Comparison of ENCODE assay signal across 25 cellular contexts in the genomic region with DNA sequence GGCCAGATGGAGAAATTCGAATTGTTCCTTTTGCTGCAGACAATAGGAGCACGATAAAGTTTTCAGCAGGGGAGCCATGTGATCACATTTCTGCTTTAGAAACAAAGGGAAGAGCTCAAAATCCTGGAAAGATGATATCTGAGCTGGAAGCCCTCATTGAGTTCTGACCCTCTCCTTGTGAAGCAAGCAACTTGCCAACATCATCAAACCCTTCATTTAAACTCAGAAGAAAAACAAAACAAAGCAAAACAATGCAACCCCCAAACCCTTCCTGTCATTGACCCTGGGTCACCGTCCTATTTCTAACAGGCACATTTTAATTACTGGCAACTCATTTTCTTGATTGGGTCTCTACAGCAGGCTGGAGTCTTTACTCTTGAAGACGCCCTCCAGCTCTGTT.
DNase-seq lines count a peak whose midpoint lies in the region; ATAC-seq and TF ChIP-seq lines count a peak whose summit lies in the region.
"Had no signal": no experiment of that assay in that cellular context is flagged by ENCODE, and none has a peak within 500 bp of the region (broad histone marks: within the 10 kb centered on the region; RNA-seq: fewer than 3 reads in every experiment).

No MANE protein-coding gene starts in this region.

- H3K36me3 Mint-ChIP-seq in activated T-helper 17 cell treated with anti-CD3 and anti-CD28 coated beads, Interleukin-2, amount 50 U/mL, for 72 hours (ENCODE audit: low read depth): no peaks in the 10 kb centered on the region
- H3K36me3 Mint-ChIP-seq: activated naive CD8-positive, alpha-beta T cell; CD4-positive, CD25-positive, alpha-beta regulatory T cell; IgD-negative memory B cell; stimulated activated memory B cell treated with anti-CD40 and anti-IgM and Interleukin-4, amounts not matched to agents 10 μg/mL and 1 μg/mL and 100 μg/mL, for 72 hours had no signal

- no peaks in the 10 kb centered on the region for H3K79me2 ChIP-seq in DND-41 (ENCODE audit: insufficient read depth, low read length)

- H3K27me3 ChIP-seq in DND-41 (ENCODE audit: insufficient read depth, low read length, poor library complexity) (no peaks in the 10 kb centered on the region), left ventricle myocardium inferior (ENCODE audit: low read depth) (no peaks in the 10 kb centered on the region), skeletal muscle satellite cell (ENCODE audit: control insufficient read depth, insufficient read depth, low read length) (no peaks in the 10 kb centered on the region)
- H3K27me3 ChIP-seq: testis had no signal

- H3K4me3 Mint-ChIP-seq in activated T-helper 17 cell treated with anti-CD3 and anti-CD28 coated beads, Interleukin-2, amount 50 U/mL, for 72 hours: peak overlapping the region; percentile 82
- H3K4me3 Mint-ChIP-seq: stimulated activated memory B cell treated with anti-CD40 and anti-IgM and Interleukin-4, amounts not matched to agents 10 μg/mL and 1 μg/mL and 100 μg/mL, for 72 hours had no signal

- H3K9ac ChIP-seq in DND-41 (ENCODE audit: low read depth, low read length) (no peak overlapping the region), skeletal muscle satellite cell (ENCODE audit: low read depth, low read length) (no peak overlapping the region)

- no peak for DNase-seq in DND-41
- no peak for DNase-seq in left ventricle myocardium inferior
- no peak for DNase-seq in KG1 (lab: John Stamatoyannopoulos, UW)
- DNase-seq in stimulated activated naive CD4-positive, alpha-beta T cell (lab: John Stamatoyannopoulos, UW): no peak
- no peak for DNase-seq in NCI-H2107 treated with DMSO at 0.1 percent for 48 hours (lab: John Stamatoyannopoulos, UW; ENCODE audit: unreplicated experiment)
- DNase-seq: erythroblast, mammary epithelial cell, NCI-H1105 treated with DMSO at 0.1 percent for 48 hours, NCI-H2029 treated with DMSO at 0.1 percent for 48 hours, NCI-H345, NCI-H82, nucleus accumbens, spleen, testis, WERI-Rb-1 had no signal

- H2AFZ ChIP-seq in DND-41 (ENCODE audit: low read depth, low read length): 0 out of 2 replicates have a peak overlapping the region, but pooled peaks have one; percentile 37

- H3K4me1 ChIP-seq in DND-41 (ENCODE audit: insufficient read depth, low read length): peaks cover 17% of the 10 kb centered on the region
- peaks cover 29% of the 10 kb centered on the region for H3K4me1 ChIP-seq in left ventricle myocardium inferior
- peaks cover 49% of the 10 kb centered on the region for H3K4me1 ChIP-seq in skeletal muscle satellite cell (ENCODE audit: control insufficient read depth, insufficient read depth, low read length)
- H3K4me1 ChIP-seq: testis had no signal

- H3K27ac ChIP-seq in DND-41 (ENCODE audit: low read length): peak overlapping the region; percentile 43
- peak overlapping the region; percentile 89 for H3K27ac ChIP-seq in left ventricle myocardium inferior (replicated peaks)
- H3K27ac ChIP-seq: RWPE1, testis, WERI-Rb-1 had no signal

- TF ChIP-seq CTCF in DND-41 (IDR thresholded peaks at IDR 0.05; ENCODE audit: borderline replicate concordance, extremely low read depth, low read length, poor library complexity, severe bottlenecking): no peak
- TF ChIP-seq CTCF in left ventricle myocardium inferior (IDR thresholded peaks at IDR 0.05; ENCODE audit: borderline replicate concordance): no peak

- peak overlapping the region; percentile 87 for H3K27ac Mint-ChIP-seq in activated T-helper 17 cell treated with anti-CD3 and anti-CD28 coated beads, Interleukin-2, amount 50 U/mL, for 72 hours
- H3K27ac Mint-ChIP-seq: IgD-negative memory B cell; stimulated activated memory B cell treated with anti-CD40 and anti-IgM and Interleukin-4, amounts not matched to agents 10 μg/mL and 1 μg/mL and 100 μg/mL, for 72 hours; T-helper 2 cell treated with Interferon-gamma antibody and Interleukin-4, amounts not matched to agents 5 μg/mL and 100 μg/mL, for 36 hours had no signal

- no peaks in the 10 kb centered on the region for H4K20me1 ChIP-seq in DND-41 (ENCODE audit: insufficient read depth, low read length)

- no peak for ATAC-seq in DND-41 (ENCODE audit: insufficient read depth, low read depth)
- ATAC-seq in activated T-helper 17 cell treated with anti-CD3 and anti-CD28 coated beads, Interleukin-2, amount 50 U/mL, for 72 hours (replicated peaks): no peak
- ATAC-seq: HCT116; stimulated activated memory B cell treated with anti-CD40 and anti-IgM and Interleukin-4, amounts not matched to agents 10 μg/mL and 1 μg/mL and 100 μg/mL, for 72 hours had no signal

- H3K4me2 ChIP-seq in DND-41 (ENCODE audit: insufficient read depth, low read length) (no peak overlapping the region), skeletal muscle satellite cell (ENCODE audit: low read length) (peak overlapping the region; percentile 51)

- no peak overlapping the region for H3K4me3 ChIP-seq in DND-41 (ENCODE audit: low read depth in 1 of 2, low read length in 2 of 2)
- no peak overlapping the region for H3K4me3 ChIP-seq in left ventricle myocardium inferior
- no peak overlapping the region for H3K4me3 ChIP-seq in skeletal muscle satellite cell (ENCODE audit: low read length)

- peaks cover 19% of the 10 kb centered on the region for H3K4me1 Mint-ChIP-seq in activated T-helper 17 cell treated with anti-CD3 and anti-CD28 coated beads, Interleukin-2, amount 50 U/mL, for 72 hours
- H3K4me1 Mint-ChIP-seq: stimulated activated memory B cell treated with anti-CD40 and anti-IgM and Interleukin-4, amounts not matched to agents 10 μg/mL and 1 μg/mL and 100 μg/mL, for 72 hours had no signal

- H3K9me3 Mint-ChIP-seq in activated T-helper 17 cell treated with anti-CD3 and anti-CD28 coated beads, Interleukin-2, amount 50 U/mL, for 72 hours: no peaks in the 10 kb centered on the region
- H3K9me3 Mint-ChIP-seq: activated CD4-positive, alpha-beta T cell treated with anti-CD3 and anti-CD28 coated beads, Interleukin-2, amount 10 ng/mL, durations not matched to agents 7 days and 5 days; T-helper 2 cell treated with Interferon-gamma antibody and Interleukin-4, amounts not matched to agents 5 μg/mL and 100 μg/mL, for 36 hours had no signal

- H3K36me3 ChIP-seq in DND-41 (ENCODE audit: insufficient read depth, low read length) (no peaks in the 10 kb centered on the region), left ventricle myocardium inferior (no peaks in the 10 kb centered on the region), skeletal muscle satellite cell (ENCODE audit: insufficient read depth, low read length) (no peaks in the 10 kb centered on the region)
- H3K36me3 ChIP-seq: spleen, WERI-Rb-1 had no signal

- H3K9me3 ChIP-seq in DND-41 (ENCODE audit: insufficient read depth, low read length, severe bottlenecking) (no peaks in the 10 kb centered on the region), left ventricle myocardium inferior (replicated peaks) (no peaks in the 10 kb centered on the region), skeletal muscle satellite cell (replicated peaks; ENCODE audit: low read length) (no peaks in the 10 kb centered on the region)
- H3K9me3 ChIP-seq: spleen, testis had no signal

- intact Hi-C loops in left ventricle myocardium inferior (cut with micrococcal nuclease): no loop called here

- H3K27me3 Mint-ChIP-seq in activated T-helper 17 cell treated with anti-CD3 and anti-CD28 coated beads, Interleukin-2, amount 50 U/mL, for 72 hours: no peaks in the 10 kb centered on the region
- H3K27me3 Mint-ChIP-seq: activated CD4-positive, alpha-beta T cell treated with anti-CD3 and anti-CD28 coated beads, Interleukin-2, amount 10 ng/mL, durations not matched to agents 7 days and 5 days; activated naive CD8-positive, alpha-beta T cell had no signal
